In the genomic region with DNA sequence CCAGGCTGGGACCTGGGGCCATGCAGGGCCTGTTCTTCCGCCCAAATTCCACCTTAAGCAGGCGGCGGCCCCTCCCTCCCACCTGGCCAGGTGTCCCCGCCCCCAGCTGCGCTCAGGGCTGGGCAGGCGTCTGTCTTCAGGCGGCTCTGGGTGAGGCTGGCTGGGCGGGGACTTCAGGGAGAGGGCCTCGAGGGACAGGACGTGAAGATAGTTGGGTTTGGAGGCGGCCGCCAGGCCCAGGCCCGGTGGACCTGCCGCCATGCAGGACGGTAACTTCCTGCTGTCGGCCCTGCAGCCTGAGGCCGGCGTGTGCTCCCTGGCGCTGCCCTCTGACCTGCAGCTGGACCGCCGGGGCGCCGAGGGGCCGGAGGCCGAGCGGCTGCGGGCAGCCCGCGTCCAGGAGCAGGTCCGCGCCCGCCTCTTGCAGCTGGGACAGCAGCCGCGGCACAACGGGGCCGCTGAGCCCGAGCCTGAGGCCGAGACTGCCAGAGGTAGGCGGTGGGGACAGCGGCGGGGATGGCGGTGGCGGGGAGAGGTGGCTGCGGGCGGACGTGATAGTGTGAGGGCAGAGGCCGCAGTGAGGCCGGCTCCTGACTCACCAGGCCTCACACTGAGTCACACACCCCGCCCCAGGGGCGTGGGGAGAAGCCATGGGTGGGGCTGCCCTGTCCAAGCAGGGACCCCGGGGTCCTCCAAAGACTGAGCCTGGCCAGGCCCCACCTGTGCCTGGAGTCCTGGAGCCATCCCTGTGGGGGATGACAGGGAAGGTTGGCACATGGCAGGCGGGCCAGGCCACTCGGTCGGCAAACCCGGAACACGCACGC, we compare ENCODE assay signal across 2 cellular contexts.
A peak's percentile ranks its signal among the peaks of the same experiment; 100 is the strongest.
TF ChIP-seq lines count a peak whose summit lies in the region.

A gene with protein sequence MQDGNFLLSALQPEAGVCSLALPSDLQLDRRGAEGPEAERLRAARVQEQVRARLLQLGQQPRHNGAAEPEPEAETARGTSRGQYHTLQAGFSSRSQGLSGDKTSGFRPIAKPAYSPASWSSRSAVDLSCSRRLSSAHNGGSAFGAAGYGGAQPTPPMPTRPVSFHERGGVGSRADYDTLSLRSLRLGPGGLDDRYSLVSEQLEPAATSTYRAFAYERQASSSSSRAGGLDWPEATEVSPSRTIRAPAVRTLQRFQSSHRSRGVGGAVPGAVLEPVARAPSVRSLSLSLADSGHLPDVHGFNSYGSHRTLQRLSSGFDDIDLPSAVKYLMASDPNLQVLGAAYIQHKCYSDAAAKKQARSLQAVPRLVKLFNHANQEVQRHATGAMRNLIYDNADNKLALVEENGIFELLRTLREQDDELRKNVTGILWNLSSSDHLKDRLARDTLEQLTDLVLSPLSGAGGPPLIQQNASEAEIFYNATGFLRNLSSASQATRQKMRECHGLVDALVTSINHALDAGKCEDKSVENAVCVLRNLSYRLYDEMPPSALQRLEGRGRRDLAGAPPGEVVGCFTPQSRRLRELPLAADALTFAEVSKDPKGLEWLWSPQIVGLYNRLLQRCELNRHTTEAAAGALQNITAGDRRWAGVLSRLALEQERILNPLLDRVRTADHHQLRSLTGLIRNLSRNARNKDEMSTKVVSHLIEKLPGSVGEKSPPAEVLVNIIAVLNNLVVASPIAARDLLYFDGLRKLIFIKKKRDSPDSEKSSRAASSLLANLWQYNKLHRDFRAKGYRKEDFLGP (plus strand): TSS at position 176 of the 824 bp plus-strand sequence. CDS start 84 bp downstream, at position 260.

TF ChIP-seq in HepG2, 621 proteins besides CTCF, POLR2A, EP300 and RAD21 (continued from another document and continues in another):
- TF ChIP-seq, protein P1, sequence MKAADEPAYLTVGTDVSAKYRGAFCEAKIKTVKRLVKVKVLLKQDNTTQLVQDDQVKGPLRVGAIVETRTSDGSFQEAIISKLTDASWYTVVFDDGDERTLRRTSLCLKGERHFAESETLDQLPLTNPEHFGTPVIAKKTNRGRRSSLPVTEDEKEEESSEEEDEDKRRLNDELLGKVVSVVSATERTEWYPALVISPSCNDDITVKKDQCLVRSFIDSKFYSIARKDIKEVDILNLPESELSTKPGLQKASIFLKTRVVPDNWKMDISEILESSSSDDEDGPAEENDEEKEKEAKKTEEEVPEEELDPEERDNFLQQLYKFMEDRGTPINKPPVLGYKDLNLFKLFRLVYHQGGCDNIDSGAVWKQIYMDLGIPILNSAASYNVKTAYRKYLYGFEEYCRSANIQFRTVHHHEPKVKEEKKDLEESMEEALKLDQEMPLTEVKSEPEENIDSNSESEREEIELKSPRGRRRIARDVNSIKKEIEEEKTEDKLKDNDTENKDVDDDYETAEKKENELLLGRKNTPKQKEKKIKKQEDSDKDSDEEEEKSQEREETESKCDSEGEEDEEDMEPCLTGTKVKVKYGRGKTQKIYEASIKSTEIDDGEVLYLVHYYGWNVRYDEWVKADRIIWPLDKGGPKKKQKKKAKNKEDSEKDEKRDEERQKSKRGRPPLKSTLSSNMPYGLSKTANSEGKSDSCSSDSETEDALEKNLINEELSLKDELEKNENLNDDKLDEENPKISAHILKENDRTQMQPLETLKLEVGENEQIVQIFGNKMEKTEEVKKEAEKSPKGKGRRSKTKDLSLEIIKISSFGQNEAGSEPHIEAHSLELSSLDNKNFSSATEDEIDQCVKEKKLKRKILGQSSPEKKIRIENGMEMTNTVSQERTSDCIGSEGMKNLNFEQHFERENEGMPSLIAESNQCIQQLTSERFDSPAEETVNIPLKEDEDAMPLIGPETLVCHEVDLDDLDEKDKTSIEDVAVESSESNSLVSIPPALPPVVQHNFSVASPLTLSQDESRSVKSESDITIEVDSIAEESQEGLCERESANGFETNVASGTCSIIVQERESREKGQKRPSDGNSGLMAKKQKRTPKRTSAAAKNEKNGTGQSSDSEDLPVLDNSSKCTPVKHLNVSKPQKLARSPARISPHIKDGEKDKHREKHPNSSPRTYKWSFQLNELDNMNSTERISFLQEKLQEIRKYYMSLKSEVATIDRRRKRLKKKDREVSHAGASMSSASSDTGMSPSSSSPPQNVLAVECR (CRISPR knock-in tag; IDR thresholded peaks at IDR 0.05; ENCODE audit: borderline replicate concordance): peak; percentile 36; the same call in 1 of the 2 replicates
- TF ChIP-seq ZNF776 (CRISPR knock-in tag; IDR thresholded peaks at IDR 0.05): no peak
- no peak for TF ChIP-seq ZNF431 (CRISPR knock-in tag; IDR thresholded peaks at IDR 0.05; ENCODE audit: borderline replicate concordance, low read depth)
- no peak for TF ChIP-seq ARNT (IDR thresholded peaks at IDR 0.05)
- TF ChIP-seq NCOR1 (IDR thresholded peaks at IDR 0.05; ENCODE audit: borderline replicate concordance, low read length): no peak
- no peak for TF ChIP-seq AHR (CRISPR knock-in tag; IDR thresholded peaks at IDR 0.05)
- peak; percentile 27 for TF ChIP-seq ZNF883 (CRISPR knock-in tag; IDR thresholded peaks at IDR 0.05; ENCODE audit: not compliant biosample characterization)
- TF ChIP-seq, protein P2, sequence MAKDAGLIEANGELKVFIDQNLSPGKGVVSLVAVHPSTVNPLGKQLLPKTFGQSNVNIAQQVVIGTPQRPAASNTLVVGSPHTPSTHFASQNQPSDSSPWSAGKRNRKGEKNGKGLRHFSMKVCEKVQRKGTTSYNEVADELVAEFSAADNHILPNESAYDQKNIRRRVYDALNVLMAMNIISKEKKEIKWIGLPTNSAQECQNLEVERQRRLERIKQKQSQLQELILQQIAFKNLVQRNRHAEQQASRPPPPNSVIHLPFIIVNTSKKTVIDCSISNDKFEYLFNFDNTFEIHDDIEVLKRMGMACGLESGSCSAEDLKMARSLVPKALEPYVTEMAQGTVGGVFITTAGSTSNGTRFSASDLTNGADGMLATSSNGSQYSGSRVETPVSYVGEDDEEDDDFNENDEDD (CRISPR knock-in tag; IDR thresholded peaks at IDR 0.05; ENCODE audit: borderline replicate concordance): peak; percentile 16; the same call in 1 of the 2 replicates
- no peak for TF ChIP-seq ESRRA (CRISPR knock-in tag; IDR thresholded peaks at IDR 0.05; ENCODE audit: low read depth)
- TF ChIP-seq KDM2A (CRISPR knock-in tag; IDR thresholded peaks at IDR 0.05; ENCODE audit: borderline replicate concordance, low read depth): 0 out of 2 replicates have a peak, but pooled peaks have one; percentile 9

TF ChIP-seq in K562, 482 proteins besides CTCF, POLR2A, EP300 and RAD21 (continued from another document and continues in another):
- TF ChIP-seq, protein P3, sequence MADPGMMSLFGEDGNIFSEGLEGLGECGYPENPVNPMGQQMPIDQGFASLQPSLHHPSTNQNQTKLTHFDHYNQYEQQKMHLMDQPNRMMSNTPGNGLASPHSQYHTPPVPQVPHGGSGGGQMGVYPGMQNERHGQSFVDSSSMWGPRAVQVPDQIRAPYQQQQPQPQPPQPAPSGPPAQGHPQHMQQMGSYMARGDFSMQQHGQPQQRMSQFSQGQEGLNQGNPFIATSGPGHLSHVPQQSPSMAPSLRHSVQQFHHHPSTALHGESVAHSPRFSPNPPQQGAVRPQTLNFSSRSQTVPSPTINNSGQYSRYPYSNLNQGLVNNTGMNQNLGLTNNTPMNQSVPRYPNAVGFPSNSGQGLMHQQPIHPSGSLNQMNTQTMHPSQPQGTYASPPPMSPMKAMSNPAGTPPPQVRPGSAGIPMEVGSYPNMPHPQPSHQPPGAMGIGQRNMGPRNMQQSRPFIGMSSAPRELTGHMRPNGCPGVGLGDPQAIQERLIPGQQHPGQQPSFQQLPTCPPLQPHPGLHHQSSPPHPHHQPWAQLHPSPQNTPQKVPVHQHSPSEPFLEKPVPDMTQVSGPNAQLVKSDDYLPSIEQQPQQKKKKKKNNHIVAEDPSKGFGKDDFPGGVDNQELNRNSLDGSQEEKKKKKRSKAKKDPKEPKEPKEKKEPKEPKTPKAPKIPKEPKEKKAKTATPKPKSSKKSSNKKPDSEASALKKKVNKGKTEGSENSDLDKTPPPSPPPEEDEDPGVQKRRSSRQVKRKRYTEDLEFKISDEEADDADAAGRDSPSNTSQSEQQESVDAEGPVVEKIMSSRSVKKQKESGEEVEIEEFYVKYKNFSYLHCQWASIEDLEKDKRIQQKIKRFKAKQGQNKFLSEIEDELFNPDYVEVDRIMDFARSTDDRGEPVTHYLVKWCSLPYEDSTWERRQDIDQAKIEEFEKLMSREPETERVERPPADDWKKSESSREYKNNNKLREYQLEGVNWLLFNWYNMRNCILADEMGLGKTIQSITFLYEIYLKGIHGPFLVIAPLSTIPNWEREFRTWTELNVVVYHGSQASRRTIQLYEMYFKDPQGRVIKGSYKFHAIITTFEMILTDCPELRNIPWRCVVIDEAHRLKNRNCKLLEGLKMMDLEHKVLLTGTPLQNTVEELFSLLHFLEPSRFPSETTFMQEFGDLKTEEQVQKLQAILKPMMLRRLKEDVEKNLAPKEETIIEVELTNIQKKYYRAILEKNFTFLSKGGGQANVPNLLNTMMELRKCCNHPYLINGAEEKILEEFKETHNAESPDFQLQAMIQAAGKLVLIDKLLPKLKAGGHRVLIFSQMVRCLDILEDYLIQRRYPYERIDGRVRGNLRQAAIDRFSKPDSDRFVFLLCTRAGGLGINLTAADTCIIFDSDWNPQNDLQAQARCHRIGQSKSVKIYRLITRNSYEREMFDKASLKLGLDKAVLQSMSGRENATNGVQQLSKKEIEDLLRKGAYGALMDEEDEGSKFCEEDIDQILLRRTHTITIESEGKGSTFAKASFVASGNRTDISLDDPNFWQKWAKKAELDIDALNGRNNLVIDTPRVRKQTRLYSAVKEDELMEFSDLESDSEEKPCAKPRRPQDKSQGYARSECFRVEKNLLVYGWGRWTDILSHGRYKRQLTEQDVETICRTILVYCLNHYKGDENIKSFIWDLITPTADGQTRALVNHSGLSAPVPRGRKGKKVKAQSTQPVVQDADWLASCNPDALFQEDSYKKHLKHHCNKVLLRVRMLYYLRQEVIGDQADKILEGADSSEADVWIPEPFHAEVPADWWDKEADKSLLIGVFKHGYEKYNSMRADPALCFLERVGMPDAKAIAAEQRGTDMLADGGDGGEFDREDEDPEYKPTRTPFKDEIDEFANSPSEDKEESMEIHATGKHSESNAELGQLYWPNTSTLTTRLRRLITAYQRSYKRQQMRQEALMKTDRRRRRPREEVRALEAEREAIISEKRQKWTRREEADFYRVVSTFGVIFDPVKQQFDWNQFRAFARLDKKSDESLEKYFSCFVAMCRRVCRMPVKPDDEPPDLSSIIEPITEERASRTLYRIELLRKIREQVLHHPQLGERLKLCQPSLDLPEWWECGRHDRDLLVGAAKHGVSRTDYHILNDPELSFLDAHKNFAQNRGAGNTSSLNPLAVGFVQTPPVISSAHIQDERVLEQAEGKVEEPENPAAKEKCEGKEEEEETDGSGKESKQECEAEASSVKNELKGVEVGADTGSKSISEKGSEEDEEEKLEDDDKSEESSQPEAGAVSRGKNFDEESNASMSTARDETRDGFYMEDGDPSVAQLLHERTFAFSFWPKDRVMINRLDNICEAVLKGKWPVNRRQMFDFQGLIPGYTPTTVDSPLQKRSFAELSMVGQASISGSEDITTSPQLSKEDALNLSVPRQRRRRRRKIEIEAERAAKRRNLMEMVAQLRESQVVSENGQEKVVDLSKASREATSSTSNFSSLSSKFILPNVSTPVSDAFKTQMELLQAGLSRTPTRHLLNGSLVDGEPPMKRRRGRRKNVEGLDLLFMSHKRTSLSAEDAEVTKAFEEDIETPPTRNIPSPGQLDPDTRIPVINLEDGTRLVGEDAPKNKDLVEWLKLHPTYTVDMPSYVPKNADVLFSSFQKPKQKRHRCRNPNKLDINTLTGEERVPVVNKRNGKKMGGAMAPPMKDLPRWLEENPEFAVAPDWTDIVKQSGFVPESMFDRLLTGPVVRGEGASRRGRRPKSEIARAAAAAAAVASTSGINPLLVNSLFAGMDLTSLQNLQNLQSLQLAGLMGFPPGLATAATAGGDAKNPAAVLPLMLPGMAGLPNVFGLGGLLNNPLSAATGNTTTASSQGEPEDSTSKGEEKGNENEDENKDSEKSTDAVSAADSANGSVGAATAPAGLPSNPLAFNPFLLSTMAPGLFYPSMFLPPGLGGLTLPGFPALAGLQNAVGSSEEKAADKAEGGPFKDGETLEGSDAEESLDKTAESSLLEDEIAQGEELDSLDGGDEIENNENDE (IDR thresholded peaks at IDR 0.05; ENCODE audit: low read depth, low read length): no peak
- TF ChIP-seq EHMT2 (IDR thresholded peaks at IDR 0.05): no peak
- TF ChIP-seq NR4A1 (CRISPR knock-in tag; IDR thresholded peaks at IDR 0.05): peak; percentile 75; the same call in 1 of the 2 replicates
- TF ChIP-seq NR4A1 (tag; IDR thresholded peaks at IDR 0.05): no peak
- peak; percentile 94 for TF ChIP-seq ZBTB7A (IDR thresholded peaks at IDR 0.05; ENCODE audit: borderline replicate concordance, control insufficient read depth, low read depth, low read length)
- TF ChIP-seq, protein P4, sequence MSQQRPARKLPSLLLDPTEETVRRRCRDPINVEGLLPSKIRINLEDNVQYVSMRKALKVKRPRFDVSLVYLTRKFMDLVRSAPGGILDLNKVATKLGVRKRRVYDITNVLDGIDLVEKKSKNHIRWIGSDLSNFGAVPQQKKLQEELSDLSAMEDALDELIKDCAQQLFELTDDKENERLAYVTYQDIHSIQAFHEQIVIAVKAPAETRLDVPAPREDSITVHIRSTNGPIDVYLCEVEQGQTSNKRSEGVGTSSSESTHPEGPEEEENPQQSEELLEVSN (IDR thresholded peaks at IDR 0.05; ENCODE audit: borderline replicate concordance in 1 of 2, extremely low read depth in 1 of 2, insufficient read depth in 1 of 2, insufficient read length in 1 of 2, low read depth in 1 of 2, low read length in 1 of 2, poor library complexity in 1 of 2, severe bottlenecking in 1 of 2): peak; percentile 67 to 72
- peak; percentile 23; the same call in 1 of the 2 replicates for TF ChIP-seq ELF2 (CRISPR knock-in tag; IDR thresholded peaks at IDR 0.05)
- TF ChIP-seq EGR1 (conservative IDR thresholded peaks at IDR 0.05): peak; percentile 80
- TF ChIP-seq, protein P5, sequence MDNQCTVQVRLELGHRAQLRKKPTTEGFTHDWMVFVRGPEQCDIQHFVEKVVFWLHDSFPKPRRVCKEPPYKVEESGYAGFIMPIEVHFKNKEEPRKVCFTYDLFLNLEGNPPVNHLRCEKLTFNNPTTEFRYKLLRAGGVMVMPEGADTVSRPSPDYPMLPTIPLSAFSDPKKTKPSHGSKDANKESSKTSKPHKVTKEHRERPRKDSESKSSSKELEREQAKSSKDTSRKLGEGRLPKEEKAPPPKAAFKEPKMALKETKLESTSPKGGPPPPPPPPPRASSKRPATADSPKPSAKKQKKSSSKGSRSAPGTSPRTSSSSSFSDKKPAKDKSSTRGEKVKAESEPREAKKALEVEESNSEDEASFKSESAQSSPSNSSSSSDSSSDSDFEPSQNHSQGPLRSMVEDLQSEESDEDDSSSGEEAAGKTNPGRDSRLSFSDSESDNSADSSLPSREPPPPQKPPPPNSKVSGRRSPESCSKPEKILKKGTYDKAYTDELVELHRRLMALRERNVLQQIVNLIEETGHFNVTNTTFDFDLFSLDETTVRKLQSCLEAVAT (IDR thresholded peaks at IDR 0.05): no peak
- TF ChIP-seq PML (IDR thresholded peaks at IDR 0.05; ENCODE audit: low read length): 0 out of 2 replicates have a peak, but pooled peaks have one; percentile 11
- TF ChIP-seq FOXP1 (CRISPR knock-in tag; IDR thresholded peaks at IDR 0.05): peak; percentile 55; the same call in 1 of the 2 replicates
- TF ChIP-seq GABPA (tag; conservative IDR thresholded peaks at IDR 0.05; ENCODE audit: low read depth): peak; percentile 81
- TF ChIP-seq MXI1 (IDR thresholded peaks at IDR 0.05; ENCODE audit: low read depth, low read length): peak; percentile 28; the same call in 1 of the 2 replicates
- TF ChIP-seq CSDE1 (IDR thresholded peaks at IDR 0.05): no peak
